In genomic region chr10:24556746-24557742, GRCh38 we compare ENCODE assay signal across 8 cellular contexts.
A peak's percentile ranks its signal among the peaks of the same experiment; 100 is the strongest.
DNase-seq lines count a peak whose midpoint lies in the region; ATAC-seq and TF ChIP-seq lines count a peak whose summit lies in the region.

No MANE protein-coding gene starts in this region.

- H3K27me3 Mint-ChIP-seq in CD14-positive monocyte (ENCODE audit: low read depth in 3 of 3), result peaks cover 0 to 5% (median 1%) of the 10 kb centered on the region in 3 donors
- peaks cover 18% of the 10 kb centered on the region for H3K27me3 Mint-ChIP-seq in nephron progenitor cell (ENCODE audit: low read depth, poor library complexity)

- peaks cover 0 to 25% (median 4%) of the 10 kb centered on the region in 3 donors for H3K4me1 ChIP-seq in esophagus squamous epithelium

- no peak overlapping the region for H3K4me3 ChIP-seq in esophagus squamous epithelium

- no peaks in the 10 kb centered on the region for H3K27me3 ChIP-seq in esophagus squamous epithelium

- H3K36me3 Mint-ChIP-seq in CD14-positive monocyte, result no peaks in the 10 kb centered on the region
- H3K36me3 Mint-ChIP-seq in nephron progenitor cell (ENCODE audit: low read depth), result no peaks in the 10 kb centered on the region

- H3K36me3 ChIP-seq in esophagus squamous epithelium, result no peaks in the 10 kb centered on the region

- intact Hi-C loops in CD14-positive monocyte (cut with micrococcal nuclease), result no loop called here
- intact Hi-C loops in esophagus squamous epithelium (cut with DNase I), result no loop called here

- 33 to 45% methylated on average over 19 to 21 of the region's 24 CpGs for WGBS in esophagus squamous epithelium, 2 donors

- TF ChIP-seq CTCF in CD14-positive monocyte (IDR thresholded peaks at IDR 0.05) (peak; percentile 71), GM13977 (IDR thresholded peaks at IDR 0.05; ENCODE audit: extremely low read depth, insufficient read depth, missing control alignments) (peak; percentile 62), esophagus squamous epithelium (IDR thresholded peaks at IDR 0.05) (peak in 5 of 6 experiments; percentile 56 to 74 (median 60)), nephron progenitor cell (IDR thresholded peaks at IDR 0.05) (peak; percentile 78)

- H3K27ac Mint-ChIP-seq in CD14-positive monocyte, result no peak overlapping the region
- no peak overlapping the region for H3K27ac Mint-ChIP-seq in nephron progenitor cell

- DNase-seq in CD14-positive monocyte (ENCODE audit: low spot score) (no peak), GM13977 (ENCODE audit: low spot score) (peak; percentile 60), HK-2 (ENCODE audit: unreplicated experiment) (peak; percentile 9), SK-N-DZ (ENCODE audit: low spot score) (peak; percentile 33), esophagus squamous epithelium (lab: John Stamatoyannopoulos, UW) (no peak), nephron progenitor cell (peak; percentile 51)
- no peak for DNase-seq in effector CD8-positive, alpha-beta T cell (lab: John Stamatoyannopoulos, UW)

- TF ChIP-seq POLR2A in esophagus squamous epithelium (IDR thresholded peaks at IDR 0.05), result no peak

- no peak overlapping the region for H3K27ac ChIP-seq in esophagus squamous epithelium

- no peaks in the 10 kb centered on the region for H3K9me3 ChIP-seq in esophagus squamous epithelium

- H3K9me3 Mint-ChIP-seq in CD14-positive monocyte (peaks cover 0 to 6% (median 3%) of the 10 kb centered on the region in 7 donors), nephron progenitor cell (no peaks in the 10 kb centered on the region)

- in situ Hi-C loops in GM13977 (cut with MboI; ENCODE audit: low pct_unique_long_range_greater_than_20kb, low sequenced_read_pairs, unreplicated experiment), result no loop called here

- H3K4me1 Mint-ChIP-seq in CD14-positive monocyte (peaks cover 3% of the 10 kb centered on the region), nephron progenitor cell (peaks cover 45% of the 10 kb centered on the region)

- ATAC-seq in HG03108 (IDR thresholded peaks at IDR 0.05; ENCODE audit: unreplicated experiment), result no peak

- no peak overlapping the region for H3K4me3 Mint-ChIP-seq in CD14-positive monocyte
- no peak overlapping the region for H3K4me3 Mint-ChIP-seq in nephron progenitor cell

Comparison
In these comparisons a context has a peak if more than half of its experiments do, and no peak if none do; other contexts are left out.
1. DNase-seq: peak in GM13977 (single experiment), HK-2 (single experiment), SK-N-DZ (single experiment) and nephron progenitor cell (single experiment); none in CD14-positive monocyte (single experiment), esophagus squamous epithelium (single experiment) and effector CD8-positive, alpha-beta T cell (single experiment).
2. Peak in every context shown above with its lines, with median percentiles within 50 percentile points of each other: CTCF ChIP-seq.